In genomic region chr1:228377664-228378452, GRCh38 we compare ENCODE assay signal across 8 cellular contexts. TPM values are rescaled to one million over a fixed set of nuclear protein-coding genes. Genes with fewer than 3 reads are reported as not detected.
DNase-seq lines count a peak whose midpoint lies in the region; ATAC-seq and TF ChIP-seq lines count a peak whose summit lies in the region.

No MANE protein-coding gene starts in this region.

- 29% methylated on average over 29 of the region's 34 CpGs for WGBS in prostate gland

- H3K4me3 Mint-ChIP-seq in T-cell = peak overlapping the region; percentile 53 to 89 (median 56)

- H3K9me3 ChIP-seq in prostate gland = no peaks in the 10 kb centered on the region

- ATAC-seq in T-cell (replicated peaks in 1 of 4) = peak in 3 of 4 experiments; percentile 48 to 56 (median 51)
- no peak for ATAC-seq in HG03097 (IDR thresholded peaks at IDR 0.05; ENCODE audit: low FRiP score, unreplicated experiment)

- no peaks in the 10 kb centered on the region for H3K9me3 Mint-ChIP-seq in T-cell

- no peaks in the 10 kb centered on the region for H3K36me3 Mint-ChIP-seq in T-cell

- TF ChIP-seq CTCF in GM06990 (IDR thresholded peaks at IDR 0.05; ENCODE audit: insufficient read depth, low read length, poor library complexity, severe bottlenecking) = no peak
- no peak for TF ChIP-seq CTCF in fibroblast of villous mesenchyme (IDR thresholded peaks at IDR 0.05; ENCODE audit: insufficient read depth, low read depth, low read length)
- no peak for TF ChIP-seq CTCF in prostate gland (IDR thresholded peaks at IDR 0.05)

- intact Hi-C loops in prostate gland (cut with DNase I) = loop anchor here (5.0 kb wide), 1 partner anchor 101 kb away; no protein-coding TSS in a partner anchor
- intact Hi-C loops in head of caudate nucleus (cut with DNase I) = no loop called here

- H3K36me3 ChIP-seq in GM06990 (ENCODE audit: control insufficient read depth, insufficient read depth, low read length) (no peaks in the 10 kb centered on the region), prostate gland (no peaks in the 10 kb centered on the region)

- TF ChIP-seq POLR2A in prostate gland (IDR thresholded peaks at IDR 0.05) = no peak

- DNase-seq in GM06990 (ENCODE audit: extremely low read depth, insufficient read length) = no peak
- DNase-seq in T-cell = peak in 2 of 34 experiments; percentile 12 to 17
- no peak for DNase-seq in fibroblast of villous mesenchyme (ENCODE audit: low read depth)
- DNase-seq in prostate gland (ENCODE audit: low spot score) = no peak
- DNase-seq in middle frontal gyrus (ENCODE audit: extremely low spot score, low spot score) = no peak
- no peak for DNase-seq in NK-92 treated with Interleukin-12 subunit alpha and Interleukin-12 subunit beta, amount 100 ng/mL, for 24 hours (lab: John Stamatoyannopoulos, UW)
- DNase-seq in head of caudate nucleus = no peak

- H3K4me3 ChIP-seq in GM06990 (replicated peaks; ENCODE audit: low read depth, low read length) (peak overlapping the region; percentile 10; the same call in 1 of the 2 replicates), fibroblast of villous mesenchyme (ENCODE audit: low read depth, low read length) (peak overlapping the region; percentile 24), prostate gland (peak overlapping the region; percentile 36 to 40)

- no peak overlapping the region for H3K27ac Mint-ChIP-seq in T-cell

- H3K27me3 Mint-ChIP-seq in T-cell = peaks cover 0 to 17% of the 10 kb centered on the region in 2 donors

- peaks cover 9 to 11% (median 10%) of the 10 kb centered on the region in 3 donors for H3K4me1 Mint-ChIP-seq in T-cell

- POLR2A ChIA-PET in T-cell (lab: Charles Lee) = interaction anchor here in 1 of 2 donors (0.5 kb wide), 1 partner anchor 336 kb away, joined by 8 read pairs; no protein-coding TSS in a partner anchor

- H3K27me3 ChIP-seq in GM06990 (replicated peaks; ENCODE audit: control insufficient read depth, insufficient read depth, low read length) (no peaks in the 10 kb centered on the region), prostate gland (replicated peaks; ENCODE audit: insufficient read depth) (no peaks in the 10 kb centered on the region)

- peak overlapping the region in 1 of 2 donors; percentile 60 for H3K27ac ChIP-seq in prostate gland

- H3K4me1 ChIP-seq in prostate gland (replicated peaks) = no peaks in the 10 kb centered on the region

- CTCF ChIA-PET in T-cell (lab: Charles Lee) = no interaction called here

RNA-seq across cellular contexts. Expression of gene TRIM11, which starts 28.8 kb away (rescaled TPM):
- total RNA-seq in T-cell = 10 to 100 TPM; 36.4 to 66.6 (median 61.7) TPM
- total RNA-seq in fibroblast of villous mesenchyme = 20.7 and 21.9 TPM in 2 replicates
- 10 to 100 TPM; 35.3 to 36.2 TPM for total RNA-seq in prostate gland

RNA-seq across cellular contexts. Expression of gene TRIM17, which starts 38.8 kb away (rescaled TPM):
- total RNA-seq in T-cell (1 to 10 TPM in 4 of 5 donors, under 1 TPM in 1; 0.90 to 4.7 (median 1.7) TPM), fibroblast of villous mesenchyme (under 0.01 and 0.43 TPM in 2 replicates), prostate gland (1 to 10 TPM; 2.0 to 9.9 TPM)
